In genomic region chr17:57593739-57594462, GRCh38 we compare ENCODE assay signal across 27 cellular contexts.
DNase-seq lines count a peak whose midpoint lies in the region; ATAC-seq and TF ChIP-seq lines count a peak whose summit lies in the region.
"Had no signal": no experiment of that assay in that cellular context is flagged by ENCODE, and none has a peak within 500 bp of the region (broad histone marks: within the 10 kb centered on the region; RNA-seq: fewer than 3 reads in every experiment).

No MANE protein-coding gene starts in this region.

- H3K36me3 Mint-ChIP-seq in H9 (ENCODE audit: insufficient read depth in 1 of 3, low read depth in 3 of 3): peaks cover 0 to 15% (median 6%) of the 10 kb centered on the region in 3 experiments; a peak in 4 of 7 replicates
- H3K36me3 Mint-ChIP-seq in neural progenitor cell: peaks cover 33% of the 10 kb centered on the region

- no peak overlapping the region for H2BK15ac ChIP-seq in H9 (ENCODE audit: low read depth, low read length)

- no peaks in the 10 kb centered on the region for H3K9me2 ChIP-seq in MM.1S (replicated peaks; ENCODE audit: insufficient read depth, low read length)

- peak overlapping the region; percentile 34; the same call in 1 of the 2 replicates for H3K14ac ChIP-seq in H9 (ENCODE audit: insufficient read depth, low read length)

- H2AFZ ChIP-seq in H9 (ENCODE audit: low read length) (no peak overlapping the region), neural progenitor cell (replicated peaks) (no peak overlapping the region), MM.1S (ENCODE audit: low read length) (no peak overlapping the region)

- H3K27me3 Mint-ChIP-seq in H9 (ENCODE audit: low read depth): no peaks in the 10 kb centered on the region
- H3K27me3 Mint-ChIP-seq in neural progenitor cell (ENCODE audit: insufficient read depth, low read depth): peaks cover 2% of the 10 kb centered on the region
- H3K27me3 Mint-ChIP-seq: activated CD8-positive, alpha-beta T cell treated with anti-CD3 and anti-CD28 coated beads for 36 hours had no signal

- no peaks in the 10 kb centered on the region; a peak in 2 of 22 replicates for H4K20me1 ChIP-seq in BLaER1 treated with 17β-estradiol and CSF1 and Interleukin-3, amounts not matched to agents 10 nM and 100 nM
- H4K20me1 ChIP-seq in H9 (ENCODE audit: control insufficient read depth, insufficient read depth, insufficient read length) (no peaks in the 10 kb centered on the region), neural progenitor cell (ENCODE audit: low read depth) (peaks cover 71% of the 10 kb centered on the region), MM.1S (ENCODE audit: insufficient read depth, low read length) (no peaks in the 10 kb centered on the region)

- WGBS in H9 (ENCODE audit: extremely low coverage, insufficient read length, low lambda C conversion rate): no CpG with 5 or more reads among the region's 14 CpGs

- H3K9ac ChIP-seq in BLaER1 treated with 17β-estradiol and CSF1 and Interleukin-3, amounts not matched to agents 10 nM and 100 nM: no peak overlapping the region
- H3K9ac ChIP-seq in H9 (ENCODE audit: extremely low read depth, insufficient read length, low read length) (no peak overlapping the region), neural progenitor cell (no peak overlapping the region), MM.1S (ENCODE audit: low read length) (no peak overlapping the region)
- H3K9ac ChIP-seq: KMS-11 had no signal

- H3K23ac ChIP-seq in H9 (ENCODE audit: insufficient read length, low read depth, low read length): no peak overlapping the region

- peak overlapping the region; percentile 26 to 70 (median 58); a peak in 20 of 22 replicates for H3K4me2 ChIP-seq in BLaER1 treated with 17β-estradiol and CSF1 and Interleukin-3, amounts not matched to agents 10 nM and 100 nM
- H3K4me2 ChIP-seq in H9 (ENCODE audit: insufficient read depth, insufficient read length, low read length) (no peak overlapping the region), neural progenitor cell (no peak overlapping the region), MM.1S (ENCODE audit: low read depth, low read length) (no peak overlapping the region)
- H3K4me2 ChIP-seq: KMS-11 had no signal

- H3K4me3 ChIP-seq in BLaER1 treated with 17β-estradiol and CSF1 and Interleukin-3, amounts not matched to agents 10 nM and 100 nM: no peak overlapping the region
- H3K4me3 ChIP-seq in WERI-Rb-1 (ENCODE audit: low read depth, low read length) (peak overlapping the region; percentile 2; the same call in 1 of the 2 replicates), neural progenitor cell (no peak overlapping the region), MM.1S (ENCODE audit: low read length) (no peak overlapping the region)
- H3K4me3 ChIP-seq: dorsolateral prefrontal cortex, sigmoid colon had no signal

- H3K9me3 Mint-ChIP-seq in H9 (peaks cover 0 to 8% of the 10 kb centered on the region in 2 experiments; a peak in 1 of 5 replicates), neural progenitor cell (peaks cover 18% of the 10 kb centered on the region)
- H3K9me3 Mint-ChIP-seq: nephron had no signal

- no peak overlapping the region for H2AK5ac ChIP-seq in H9 (ENCODE audit: insufficient read length, low read length)

- no peaks in the 10 kb centered on the region for H3K27me3 ChIP-seq in BLaER1 treated with 17β-estradiol and CSF1 and Interleukin-3, amounts not matched to agents 10 nM and 100 nM
- H3K27me3 ChIP-seq in H9 (ENCODE audit: insufficient read depth, low read length) (no peaks in the 10 kb centered on the region), WERI-Rb-1 (ENCODE audit: insufficient read depth, low read depth, severe bottlenecking) (no peaks in the 10 kb centered on the region), neural progenitor cell (no peaks in the 10 kb centered on the region), MM.1S (replicated peaks; ENCODE audit: insufficient read depth, low read length) (no peaks in the 10 kb centered on the region)
- H3K27me3 ChIP-seq: dorsolateral prefrontal cortex, sigmoid colon had no signal

- peak overlapping the region in 5 of 11 experiments; percentile 9 to 63 (median 39); a peak in 7 of 22 replicates for H3K27ac ChIP-seq in BLaER1 treated with 17β-estradiol and CSF1 and Interleukin-3, amounts not matched to agents 10 nM and 100 nM
- H3K27ac ChIP-seq in H9 (ENCODE audit: insufficient read length, low read depth, low read length): no peak overlapping the region
- peak overlapping the region; percentile 92 for H3K27ac ChIP-seq in WERI-Rb-1
- H3K27ac ChIP-seq in neural progenitor cell: no peak overlapping the region
- H3K27ac ChIP-seq in MM.1S (ENCODE audit: low read length): no peak overlapping the region
- H3K27ac ChIP-seq: KMS-11, RWPE1, sigmoid colon had no signal

- H3K27ac Mint-ChIP-seq in H9: peak overlapping the region in 2 of 3 experiments; percentile 33 to 90; a peak in 4 of 7 replicates
- H3K27ac Mint-ChIP-seq in neural progenitor cell: peak overlapping the region; percentile 57
- H3K27ac Mint-ChIP-seq: activated CD8-positive, alpha-beta T cell treated with anti-CD3 and anti-CD28 coated beads for 36 hours; activated naive CD4-positive, alpha-beta T cell treated with anti-CD3 and anti-CD28 coated beads for 36 hours; mesothelial cell of epicardium; nephron had no signal

- H2BK120ac ChIP-seq in H9 (ENCODE audit: low read depth, low read length, poor library complexity, severe bottlenecking): no peak overlapping the region

- no peak overlapping the region for H2BK12ac ChIP-seq in H9 (ENCODE audit: insufficient read length, low read depth, low read length)

- H3K4me3 Mint-ChIP-seq in H9 (no peak overlapping the region), neural progenitor cell (no peak overlapping the region)
- H3K4me3 Mint-ChIP-seq: activated CD8-positive, alpha-beta T cell treated with anti-CD3 and anti-CD28 coated beads for 36 hours; activated naive CD4-positive, alpha-beta T cell treated with anti-CD3 and anti-CD28 coated beads for 36 hours; CD14-positive monocyte; mesothelial cell of epicardium; nephron had no signal

- H2BK5ac ChIP-seq in H9 (ENCODE audit: insufficient read length, low read length): no peak overlapping the region

- no peak overlapping the region for H4K8ac ChIP-seq in H9 (replicated peaks; ENCODE audit: insufficient read length, low read depth, low read length)

- peaks cover 0 to 88% (median 30%) of the 10 kb centered on the region in 11 experiments; a peak in 18 of 22 replicates for H3K36me3 ChIP-seq in BLaER1 treated with 17β-estradiol and CSF1 and Interleukin-3, amounts not matched to agents 10 nM and 100 nM
- H3K36me3 ChIP-seq in WERI-Rb-1: peaks cover 45% of the 10 kb centered on the region
- H3K36me3 ChIP-seq in neural progenitor cell: no peaks in the 10 kb centered on the region
- no peaks in the 10 kb centered on the region for H3K36me3 ChIP-seq in MM.1S (replicated peaks; ENCODE audit: insufficient read depth, low read length)
- H3K36me3 ChIP-seq: sigmoid colon had no signal

- no peaks in the 10 kb centered on the region for H3K79me2 ChIP-seq in H9 (ENCODE audit: insufficient read depth, low read length)
- H3K79me2 ChIP-seq in neural progenitor cell (ENCODE audit: low read depth): peaks cover 34% of the 10 kb centered on the region
- no peaks in the 10 kb centered on the region for H3K79me2 ChIP-seq in MM.1S (ENCODE audit: low read length)

- H2BK20ac ChIP-seq in H9 (ENCODE audit: low read depth, low read length, poor library complexity, severe bottlenecking): no peak overlapping the region

- ATAC-seq in GM19467 (IDR thresholded peaks at IDR 0.05; ENCODE audit: unreplicated experiment): no peak
- ATAC-seq: activated CD8-positive, alpha-beta T cell treated with anti-CD3 and anti-CD28 coated beads for 36 hours; left cardiac atrium; SK-N-SH treated with all-trans-retinoic acid at 6 μM for 48 hours had no signal

- no peak for DNase-seq in H9
- DNase-seq in WERI-Rb-1: peak; percentile 95
- DNase-seq in neural progenitor cell (ENCODE audit: low spot score): no peak
- DNase-seq in RPMI8226: no peak
- DNase-seq in GM19238 (ENCODE audit: insufficient read length, low spot score): no peak
- no peak for DNase-seq in MM.1S
- DNase-seq: activated CD8-positive, alpha-beta T cell treated with anti-CD3 and anti-CD28 coated beads for 36 hours; activated naive CD4-positive, alpha-beta T cell treated with anti-CD3 and anti-CD28 coated beads for 36 hours; activated T-cell treated with anti-CD3 and anti-CD28 coated beads for 4 hours; caudate nucleus; DMS 273 treated with DMSO at 0.1 percent for 48 hours; dorsolateral prefrontal cortex; GDM1; left cardiac atrium; NCI-H1092 treated with DMSO at 0.1 percent for 48 hours; NCI-H1930; NCI-H446; sigmoid colon; T1000 had no signal

- no peaks in the 10 kb centered on the region for H3K23me2 ChIP-seq in H9 (ENCODE audit: insufficient read length, low read depth, low read length, poor library complexity, severe bottlenecking)

- H3K4me1 Mint-ChIP-seq in H9: peaks cover 28 to 44% of the 10 kb centered on the region in 2 experiments
- peaks cover 55% of the 10 kb centered on the region for H3K4me1 Mint-ChIP-seq in neural progenitor cell

- no peak overlapping the region for H4K91ac ChIP-seq in H9 (ENCODE audit: insufficient read length, low read depth, low read length)

- peaks cover 8 to 31% (median 16%) of the 10 kb centered on the region in 11 experiments for H3K9me3 ChIP-seq in BLaER1 treated with 17β-estradiol and CSF1 and Interleukin-3, amounts not matched to agents 10 nM and 100 nM (replicated peaks in 1 of 11)
- no peaks in the 10 kb centered on the region for H3K9me3 ChIP-seq in H9 (ENCODE audit: control insufficient read depth, low read depth, low read length)
- peaks cover 3% of the 10 kb centered on the region for H3K9me3 ChIP-seq in WERI-Rb-1 (ENCODE audit: severe bottlenecking)
- no peaks in the 10 kb centered on the region for H3K9me3 ChIP-seq in neural progenitor cell (ENCODE audit: low read depth)
- no peaks in the 10 kb centered on the region for H3K9me3 ChIP-seq in MM.1S (replicated peaks; ENCODE audit: insufficient read depth, low read length)

- H3K4me1 ChIP-seq in BLaER1 treated with 17β-estradiol and CSF1 and Interleukin-3, amounts not matched to agents 10 nM and 100 nM: peaks cover 28 to 92% (median 65%) of the 10 kb centered on the region in 10 experiments
- no peaks in the 10 kb centered on the region; the same call in 1 of the 2 replicates for H3K4me1 ChIP-seq in H9 (ENCODE audit: insufficient read depth, low read length)
- H3K4me1 ChIP-seq in neural progenitor cell: peaks cover 51% of the 10 kb centered on the region
- H3K4me1 ChIP-seq in MM.1S (ENCODE audit: low read length): peaks cover under 1% of the 10 kb centered on the region

- no peaks in the 10 kb centered on the region for H3K79me1 ChIP-seq in H9 (ENCODE audit: insufficient read depth, low read depth, low read length, poor library complexity, severe bottlenecking)

- H4K5ac ChIP-seq in H9 (ENCODE audit: insufficient read length, low read depth, low read length): no peak overlapping the region

- no peak overlapping the region for H3K56ac ChIP-seq in H9 (ENCODE audit: insufficient read length, low read depth, low read length)

- TF ChIP-seq CTCF in H9 (conservative IDR thresholded peaks at IDR 0.05) (no peak), WERI-Rb-1 (IDR thresholded peaks at IDR 0.05; ENCODE audit: low read depth, low read length) (no peak), neural progenitor cell (IDR thresholded peaks at IDR 0.05) (no peak), MM.1S (IDR thresholded peaks at IDR 0.05; ENCODE audit: low read length) (no peak)

- H3T11ph ChIP-seq in H9 (ENCODE audit: low read length): no peak overlapping the region

- H3K4ac ChIP-seq in H9 (ENCODE audit: low read depth, low read length): no peak overlapping the region

- H3F3A ChIP-seq in neural progenitor cell (ENCODE audit: low read depth): peaks cover 52% of the 10 kb centered on the region
- no peaks in the 10 kb centered on the region for H3F3A ChIP-seq in MM.1S (ENCODE audit: insufficient read depth, low read length)

- no peak overlapping the region for H3K18ac ChIP-seq in H9 (ENCODE audit: insufficient read length, low read depth, low read length)

Comparison
In these comparisons a context has a peak if more than half of its experiments do, and no peak if none do; other contexts are left out.
1. H3K4me2 ChIP-seq: peak in BLaER1 treated with 17β-estradiol and CSF1 and Interleukin-3, amounts not matched to agents 10 nM and 100 nM (11 of 11); none in H9 (single experiment), neural progenitor cell (single experiment) and MM.1S (single experiment).